In the genomic region with DNA sequence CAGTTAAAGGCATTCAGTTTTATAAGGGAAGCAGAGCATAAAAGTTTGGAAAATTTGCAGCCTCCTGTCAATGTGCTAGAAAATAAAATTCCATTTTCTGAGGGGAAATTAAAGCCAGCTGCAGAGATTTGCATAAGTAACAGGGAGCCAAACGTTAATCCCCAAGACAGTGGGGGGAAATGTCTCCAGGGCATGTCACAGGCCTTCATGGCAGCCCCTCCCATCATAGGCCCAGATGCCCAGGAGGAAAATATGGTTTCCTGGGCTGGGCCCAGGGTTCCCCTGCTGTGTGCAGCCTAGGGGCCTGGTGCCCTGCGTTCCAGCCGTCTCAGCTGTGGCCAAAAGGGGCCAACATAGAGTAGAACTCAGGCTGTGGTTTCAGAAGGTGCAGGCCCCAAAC, we compare ENCODE assay signal across 14 cellular contexts. TPM values are rescaled to one million over a fixed set of nuclear protein-coding genes. Genes with fewer than 3 reads are reported as not detected.
A peak's percentile ranks its signal among the peaks of the same experiment; 100 is the strongest.
DNase-seq lines count a peak whose midpoint lies in the region; ATAC-seq and TF ChIP-seq lines count a peak whose summit lies in the region.
"Had no signal": no experiment of that assay in that cellular context is flagged by ENCODE, and none has a peak within 500 bp of the region (broad histone marks: within the 10 kb centered on the region; RNA-seq: fewer than 3 reads in every experiment).

No MANE protein-coding gene starts in this region.

- H3K4me1 Mint-ChIP-seq in activated T-helper 17 cell treated with anti-CD3 and anti-CD28 coated beads, Interleukin-2, amount 50 U/mL, for 72 hours = peaks cover 57% of the 10 kb centered on the region
- peaks cover 66% of the 10 kb centered on the region for H3K4me1 Mint-ChIP-seq in memory B cell

- peaks cover 51 to 87% (median 72%) of the 10 kb centered on the region in 11 experiments for H3K36me3 ChIP-seq in BLaER1 treated with 17β-estradiol and CSF1 and Interleukin-3, amounts not matched to agents 10 nM and 100 nM
- H3K36me3 ChIP-seq in DOHH2 (ENCODE audit: control insufficient read depth, low read length) = peaks cover 78% of the 10 kb centered on the region

- H3K27me3 Mint-ChIP-seq in activated T-helper 17 cell treated with anti-CD3 and anti-CD28 coated beads, Interleukin-2, amount 50 U/mL, for 72 hours = no peaks in the 10 kb centered on the region
- H3K27me3 Mint-ChIP-seq in memory B cell = no peaks in the 10 kb centered on the region

- H3K9me3 ChIP-seq in BLaER1 treated with 17β-estradiol and CSF1 and Interleukin-3, amounts not matched to agents 10 nM and 100 nM (replicated peaks in 1 of 11) = 0 out of 22 replicates have a peak, but pooled peaks cover 0 to 4% (median 0%) of the 10 kb centered on the region in 11 experiments
- H3K9me3 ChIP-seq in DOHH2 (ENCODE audit: control insufficient read depth, insufficient read depth, low read length) = no peaks in the 10 kb centered on the region
- H3K9me3 ChIP-seq: heart left ventricle, SJSA1, tibial artery had no signal

- H3K27ac Mint-ChIP-seq in activated T-helper 17 cell treated with anti-CD3 and anti-CD28 coated beads, Interleukin-2, amount 50 U/mL, for 72 hours = no peak overlapping the region
- no peak overlapping the region for H3K27ac Mint-ChIP-seq in memory B cell

- H3K4me2 ChIP-seq in BLaER1 treated with 17β-estradiol and CSF1 and Interleukin-3, amounts not matched to agents 10 nM and 100 nM = peak overlapping the region; percentile 32 to 95 (median 82)
- H3K4me2 ChIP-seq in DOHH2 (ENCODE audit: low read length) = peak overlapping the region; percentile 45

- peak overlapping the region; percentile 75 for H3K4me3 Mint-ChIP-seq in activated T-helper 17 cell treated with anti-CD3 and anti-CD28 coated beads, Interleukin-2, amount 50 U/mL, for 72 hours
- peak overlapping the region; percentile 14 for H3K4me3 Mint-ChIP-seq in memory B cell

- TF ChIP-seq CTCF in DOHH2 (IDR thresholded peaks at IDR 0.05; ENCODE audit: low read depth, low read length, poor library complexity, severe bottlenecking) = no peak

- H3K9me3 Mint-ChIP-seq in activated T-helper 17 cell treated with anti-CD3 and anti-CD28 coated beads, Interleukin-2, amount 50 U/mL, for 72 hours = no peaks in the 10 kb centered on the region
- no peaks in the 10 kb centered on the region for H3K9me3 Mint-ChIP-seq in memory B cell

- H3K27ac ChIP-seq in BLaER1 treated with 17β-estradiol and CSF1 and Interleukin-3, amounts not matched to agents 10 nM and 100 nM = no peak overlapping the region; a peak in 1 of 22 replicates
- no peak overlapping the region for H3K27ac ChIP-seq in DOHH2 (ENCODE audit: low read depth, low read length)
- H3K27ac ChIP-seq: heart left ventricle, SJSA1, tibial artery had no signal

- H3K27me3 ChIP-seq in BLaER1 treated with 17β-estradiol and CSF1 and Interleukin-3, amounts not matched to agents 10 nM and 100 nM = no peaks in the 10 kb centered on the region
- H3K27me3 ChIP-seq in DOHH2 (ENCODE audit: control insufficient read depth, low read length) = no peaks in the 10 kb centered on the region
- H3K27me3 ChIP-seq: heart left ventricle, SJSA1, tibial artery had no signal

- H3F3A ChIP-seq in DOHH2 (ENCODE audit: control insufficient read depth, insufficient read depth) = peaks cover 18% of the 10 kb centered on the region

- H3K36me3 Mint-ChIP-seq in activated T-helper 17 cell treated with anti-CD3 and anti-CD28 coated beads, Interleukin-2, amount 50 U/mL, for 72 hours (ENCODE audit: low read depth) = peaks cover 86% of the 10 kb centered on the region
- peaks cover 8% of the 10 kb centered on the region for H3K36me3 Mint-ChIP-seq in memory B cell

- DNase-seq in memory B cell (ENCODE audit: low spot score in 2 of 2) (no peak), activated gamma-delta T cell (lab: John Stamatoyannopoulos, UW) (no peak), NCI-H1694 (lab: John Stamatoyannopoulos, UW) (no peak), amniotic stem cell (lab: John Stamatoyannopoulos, UW) (no peak), AG08396 (ENCODE audit: low spot score) (no peak)
- DNase-seq: heart left ventricle, kidney glomerular epithelial cell, tibial artery had no signal

- H3K79me2 ChIP-seq in DOHH2 (ENCODE audit: control insufficient read depth, low read length) = peaks cover 100% of the 10 kb centered on the region

- H3K4me1 ChIP-seq in BLaER1 treated with 17β-estradiol and CSF1 and Interleukin-3, amounts not matched to agents 10 nM and 100 nM = peaks cover 83 to 97% (median 88%) of the 10 kb centered on the region in 10 experiments
- H3K4me1 ChIP-seq in DOHH2 (ENCODE audit: control insufficient read depth, low read length) = peaks cover 87% of the 10 kb centered on the region
- H3K4me1 ChIP-seq: SJSA1 had no signal

- H3K4me3 ChIP-seq in BLaER1 treated with 17β-estradiol and CSF1 and Interleukin-3, amounts not matched to agents 10 nM and 100 nM = 0 out of 20 replicates have a peak overlapping the region, but pooled peaks of 1 of the 10 experiments have one; percentile 8
- H3K4me3 ChIP-seq in DOHH2 (ENCODE audit: low read length) = peak overlapping the region; percentile 14; the same call in 1 of the 2 replicates
- H3K4me3 ChIP-seq: heart left ventricle, SJSA1, tibial artery had no signal

- H4K20me1 ChIP-seq in BLaER1 treated with 17β-estradiol and CSF1 and Interleukin-3, amounts not matched to agents 10 nM and 100 nM = peaks cover 100% of the 10 kb centered on the region in 11 experiments
- peaks cover 53% of the 10 kb centered on the region for H4K20me1 ChIP-seq in DOHH2 (ENCODE audit: control insufficient read depth, insufficient read depth, low read depth, low read length)

- no peak for ATAC-seq in activated T-helper 17 cell treated with anti-CD3 and anti-CD28 coated beads, Interleukin-2, amount 50 U/mL, for 72 hours (replicated peaks)
- ATAC-seq in memory B cell (ENCODE audit: low read depth) = no peak
- ATAC-seq: heart left ventricle had no signal

- H3K9me2 ChIP-seq in DOHH2 (replicated peaks; ENCODE audit: control insufficient read depth, low read length) = no peaks in the 10 kb centered on the region

- H3K9ac ChIP-seq in BLaER1 treated with 17β-estradiol and CSF1 and Interleukin-3, amounts not matched to agents 10 nM and 100 nM = peak overlapping the region in 4 of 11 experiments; percentile 15 to 25 (median 20); a peak in 3 of 22 replicates

RNA-seq across cellular contexts. Expression of a gene that starts 9.3 kb away (rescaled TPM):
- 10 to 100 TPM; 90.8 to 97.1 TPM for total RNA-seq in activated T-helper 17 cell treated with anti-CD3 and anti-CD28 coated beads, Interleukin-2, amount 50 U/mL, for 72 hours

RNA-seq across cellular contexts. Expression of a gene that starts 58.2 kb away (rescaled TPM):
- 10 to 100 TPM; 28.9 to 35.3 TPM for total RNA-seq in activated T-helper 17 cell treated with anti-CD3 and anti-CD28 coated beads, Interleukin-2, amount 50 U/mL, for 72 hours

RNA-seq across cellular contexts. Expression of a gene that starts 59.5 kb away (rescaled TPM):
- total RNA-seq in activated T-helper 17 cell treated with anti-CD3 and anti-CD28 coated beads, Interleukin-2, amount 50 U/mL, for 72 hours = under 1 TPM; 0.11 to 0.26 TPM
- total RNA-seq: chondrocyte, epithelial cell of proximal tubule, heart left ventricle, SJSA1 had no signal

RNA-seq across cellular contexts. Expression of a gene that starts 59.8 kb away (rescaled TPM):
- 10 to 100 TPM; 36.3 to 42.7 TPM for total RNA-seq in activated T-helper 17 cell treated with anti-CD3 and anti-CD28 coated beads, Interleukin-2, amount 50 U/mL, for 72 hours
